ENCODE assay signal across 18 cellular contexts in the genomic region with DNA sequence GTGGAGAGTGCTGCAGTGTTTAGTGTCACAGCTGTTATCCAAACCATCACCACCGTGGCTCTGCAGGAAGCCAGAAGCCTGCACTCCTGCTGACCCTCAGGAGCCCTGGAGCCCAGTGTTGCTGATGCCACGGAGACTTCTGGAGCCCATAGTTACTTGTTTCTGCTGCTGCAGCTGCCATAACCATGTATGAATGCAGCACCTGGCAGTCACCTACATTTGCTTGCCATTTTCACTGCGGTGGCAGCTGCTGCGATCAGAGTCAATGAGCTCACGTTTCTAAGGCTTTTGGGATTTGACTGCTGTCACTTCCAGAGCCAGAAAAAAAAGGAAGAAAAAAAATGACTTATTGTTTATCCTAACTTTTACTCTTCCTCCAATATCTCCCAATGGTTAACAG.
"Had no signal": no experiment of that assay in that cellular context is flagged by ENCODE, and none has a peak within 500 bp of the region (broad histone marks: within the 10 kb centered on the region; RNA-seq: fewer than 3 reads in every experiment).

No MANE protein-coding gene starts in this region.

- H3K4me3 ChIP-seq: heart left ventricle, pancreas, psoas muscle, right atrium auricular region, spleen, upper lobe of right lung had no signal

- DNase-seq: activated CD4-positive, alpha-beta memory T cell treated with anti-CD3 and anti-CD28 coated beads, Interleukin-2, amount 10 ng/mL, durations not matched to agents 7 days and 5 days; activated CD4-positive, alpha-beta T cell treated with anti-CD3 and anti-CD28 coated beads, Interleukin-2, amount 10 ng/mL, durations not matched to agents 24 days and 14 days; activated CD8-positive, alpha-beta memory T cell treated with anti-CD3 and anti-CD28 coated beads, Interleukin-2, amount 10 ng/mL, durations not matched to agents 7 days and 5 days; activated effector memory CD4-positive, alpha-beta T cell treated with anti-CD3 and anti-CD28 coated beads, Interleukin-2, amount 50 U/mL, for 16 hours; activated naive CD4-positive, alpha-beta T cell treated with anti-CD3 and anti-CD28 coated beads, Interleukin-2, amount 10 ng/mL, durations not matched to agents 7 days and 5 days; activated naive CD8-positive, alpha-beta T cell treated with anti-CD3 and anti-CD28 coated beads, Interleukin-2, amount 50 U/mL, for 24 hours; activated T-cell treated with anti-CD3 and anti-CD28 coated beads for 4 hours; heart left ventricle; nephron progenitor cell; psoas muscle; spleen; stimulated activated CD4-positive, alpha-beta T cell treated with anti-CD3 and anti-CD28 coated beads, Interleukin-4, amount 100 ng/mL, for 4 hours; stimulated activated naive CD8-positive, alpha-beta T cell treated with anti-CD3 and anti-CD28 coated beads, Interleukin-15, Interleukin-2, amounts not matched to agents 100 U/mL and 50 U/mL, for 24 hours; upper lobe of right lung had no signal

- H3K27me3 ChIP-seq: pancreas, right atrium auricular region, spleen, upper lobe of right lung had no signal

- FAIRE-seq: islet of Langerhans, pancreas had no signal

- H3K36me3 ChIP-seq: heart left ventricle, pancreas, right atrium auricular region, spleen, upper lobe of right lung had no signal

- H3K27ac ChIP-seq: heart left ventricle, pancreas, psoas muscle, right atrium auricular region, spleen, upper lobe of right lung, VCaP had no signal
